In genomic region chr4:102420563-102421221, GRCh38 we compare ENCODE assay signal across 11 cellular contexts.
DNase-seq lines count a peak whose midpoint lies in the region; ATAC-seq and TF ChIP-seq lines count a peak whose summit lies in the region.
"Had no signal": no experiment of that assay in that cellular context is flagged by ENCODE, and none has a peak within 500 bp of the region (broad histone marks: within the 10 kb centered on the region; RNA-seq: fewer than 3 reads in every experiment).

No MANE protein-coding gene starts in this region.

- no peaks in the 10 kb centered on the region for H3K27me3 ChIP-seq in Loucy (ENCODE audit: insufficient read depth, low read length, poor library complexity, severe bottlenecking)

- H2AFZ ChIP-seq in Loucy (ENCODE audit: low read length): no peak overlapping the region

- H3K9ac ChIP-seq in Loucy (ENCODE audit: low read depth, low read length, poor library complexity, severe bottlenecking): peak overlapping the region; percentile 6

- DNase-seq in NCI-H1105 treated with DMSO at 0.1 percent for 48 hours (lab: John Stamatoyannopoulos, UW) (peak; percentile 9), NCI-H1105 (lab: John Stamatoyannopoulos, UW) (no peak), dermis blood vessel endothelial cell (peak; percentile 36), sciatic nerve (ENCODE audit: low spot score) (no peak), COR-L47 (lab: John Stamatoyannopoulos, UW) (no peak), UCSD-AML1 (lab: John Stamatoyannopoulos, UW; ENCODE audit: unreplicated experiment) (no peak), SIG-M5 treated with dmso at 0.1 percent for 504 hours (lab: John Stamatoyannopoulos, UW; ENCODE audit: unreplicated experiment) (no peak)
- DNase-seq: glutamatergic neuron, midbrain, right cardiac atrium had no signal

- H3K36me3 ChIP-seq in Loucy (ENCODE audit: insufficient read depth, low read length): no peaks in the 10 kb centered on the region

- H3K9me3 ChIP-seq in Loucy (ENCODE audit: insufficient read depth, low read depth, low read length): no peaks in the 10 kb centered on the region

- H3K9me2 ChIP-seq in Loucy (replicated peaks; ENCODE audit: low read depth, low read length): no peaks in the 10 kb centered on the region

- H3K4me3 ChIP-seq in Loucy (ENCODE audit: low read length, poor library complexity, severe bottlenecking): no peak overlapping the region

- no peaks in the 10 kb centered on the region for H3K79me2 ChIP-seq in Loucy (ENCODE audit: insufficient read depth, low read length)

- intact Hi-C loops in sciatic nerve (cut with DNase I): no loop called here

- peaks cover 4% of the 10 kb centered on the region for H3K4me1 ChIP-seq in Loucy (ENCODE audit: insufficient read depth, low read length, poor library complexity, severe bottlenecking)

- peak overlapping the region; percentile 42 for H3K4me2 ChIP-seq in Loucy (ENCODE audit: low read depth, low read length, poor library complexity, severe bottlenecking)

- peak; percentile 67 for TF ChIP-seq CTCF in Loucy (conservative IDR thresholded peaks at IDR 0.05; ENCODE audit: low read length)

- H4K20me1 ChIP-seq in Loucy (ENCODE audit: insufficient read depth, low read length, poor library complexity, severe bottlenecking): no peaks in the 10 kb centered on the region

- ATAC-seq in sciatic nerve: peak; percentile 81
- ATAC-seq: right cardiac atrium had no signal

- H3F3A ChIP-seq in Loucy (ENCODE audit: low read depth): no peaks in the 10 kb centered on the region

Comparison
In these comparisons a context has a peak if more than half of its experiments do, and no peak if none do; other contexts are left out.
1. DNase-seq: peak in NCI-H1105 treated with DMSO at 0.1 percent for 48 hours (single experiment) and dermis blood vessel endothelial cell (single experiment); none in NCI-H1105 (single experiment), sciatic nerve (single experiment), COR-L47 (single experiment), UCSD-AML1 (single experiment) and SIG-M5 treated with dmso at 0.1 percent for 504 hours (single experiment).